15 cellular contexts compared by ENCODE assay signal in genomic region chr3:105436687-105437086, GRCh38.
DNase-seq lines count a peak whose midpoint lies in the region; ATAC-seq, FAIRE-seq and TF ChIP-seq lines count a peak whose summit lies in the region.
"Had no signal": no experiment of that assay in that cellular context is flagged by ENCODE, and none has a peak within 500 bp of the region (broad histone marks: within the 10 kb centered on the region; RNA-seq: fewer than 3 reads in every experiment).

No MANE protein-coding gene starts in this region.

- H3K9ac ChIP-seq in astrocyte (ENCODE audit: low read length) = no peak overlapping the region
- H3K9ac ChIP-seq in HepG2 (ENCODE audit: insufficient read depth, low read depth, low read length) = no peak overlapping the region

- TF ChIP-seq EP300 in HepG2 (IDR thresholded peaks at IDR 0.05; ENCODE audit: low read depth in 2 of 2, low read length in 2 of 2) (no peak), HepG2 (CRISPR knock-in tag; IDR thresholded peaks at IDR 0.05; ENCODE audit: borderline replicate concordance) (no peak)

- H3K4me3 Mint-ChIP-seq in MCF 10A (ENCODE audit: unreplicated experiment) (no peak overlapping the region), astrocyte (ENCODE audit: unreplicated experiment) (no peak overlapping the region)
- H3K4me3 Mint-ChIP-seq: CD8-positive, alpha-beta memory T cell had no signal

- POLR2A ChIA-PET in MCF 10A (lab: Yijun Ruan, JAX) = interaction anchor here (0.8 to 1.4 kb wide), 5 partner anchors 12 to 49 kb away, joined by 3 to 5 read pairs (median 3); no protein-coding TSS in a partner anchor
- POLR2A ChIA-PET in HepG2 (lab: Yijun Ruan, JAX) = no interaction called here

- TF ChIP-seq POLR2A in breast epithelium (IDR thresholded peaks at IDR 0.05) = no peak
- no peak for TF ChIP-seq POLR2A in HepG2 (IDR thresholded peaks at IDR 0.05; ENCODE audit: insufficient read depth in 1 of 2, low read depth in 2 of 2, low read length in 2 of 2)

- H3K4me1 ChIP-seq in breast epithelium (no peaks in the 10 kb centered on the region), astrocyte (ENCODE audit: insufficient read depth, low read length) (no peaks in the 10 kb centered on the region), HepG2 (ENCODE audit: insufficient read depth, low read length) (peaks cover 29% of the 10 kb centered on the region)
- H3K4me1 ChIP-seq: Caco-2 had no signal

- no TSS peak for BruUV-seq in MCF 10A (replicated peaks; lab: Mats Ljungman, UMichigan)
- BruUV-seq in HepG2 (replicated peaks; lab: Mats Ljungman, UMichigan) = no TSS peak

- in situ Hi-C loops in HepG2 (cut with HindIII; ENCODE audit: extremely low pct_ligation_motif_present, low pct_unique_long_range_greater_than_20kb) = no loop called here
- in situ Hi-C loops in GM13976 (cut with MboI; ENCODE audit: low sequenced_read_pairs, unreplicated experiment) = no loop called here

- H3K36me3 Mint-ChIP-seq in MCF 10A (ENCODE audit: insufficient read depth, unreplicated experiment) (peaks cover 16% of the 10 kb centered on the region), astrocyte (ENCODE audit: low read depth, unreplicated experiment) (peaks cover 4% of the 10 kb centered on the region)

- H3K9me3 Mint-ChIP-seq in MCF 10A (ENCODE audit: unreplicated experiment) (peaks cover 7% of the 10 kb centered on the region), astrocyte (ENCODE audit: unreplicated experiment) (peaks cover 3% of the 10 kb centered on the region)

- TF ChIP-seq RAD21 in HepG2 (CRISPR knock-in tag; IDR thresholded peaks at IDR 0.05) = no peak

- H3K4me2 ChIP-seq in astrocyte (ENCODE audit: low read length) (no peak overlapping the region), HepG2 (ENCODE audit: low read depth, low read length) (no peak overlapping the region)

- DNase-seq in MCF 10A (ENCODE audit: unreplicated experiment) (no peak), breast epithelium (ENCODE audit: low spot score in 2 of 2) (no peak), astrocyte (ENCODE audit: low read depth) (no peak), HepG2 (ENCODE audit: low spot score) (peak; percentile 0), NCI-H524 treated with DMSO at 0.1 percent for 48 hours (lab: John Stamatoyannopoulos, UW) (no peak), GM13976 (ENCODE audit: low spot score) (no peak), NCI-H1417 treated with DMSO at 0.1 percent for 48 hours (lab: John Stamatoyannopoulos, UW) (no peak)
- DNase-seq: Caco-2; CD8-positive, alpha-beta memory T cell; DND-41; GDM1 had no signal

- H3K27me3 Mint-ChIP-seq in MCF 10A (ENCODE audit: insufficient read depth, unreplicated experiment) (no peaks in the 10 kb centered on the region), astrocyte (ENCODE audit: low read depth, unreplicated experiment) (no peaks in the 10 kb centered on the region)
- H3K27me3 Mint-ChIP-seq: CD8-positive, alpha-beta memory T cell had no signal

- CTCF ChIA-PET in MCF 10A (lab: Yijun Ruan, JAX) = interaction anchor here (0.7 kb wide), 1 partner anchor 92 kb away, joined by 3 read pairs; no protein-coding TSS in a partner anchor
- CTCF ChIA-PET in HepG2 (lab: Yijun Ruan, JAX; ENCODE audit: low intra/inter-chr PET ratio, low total read pairs) = no interaction called here

- H3K4me1 Mint-ChIP-seq in MCF 10A (ENCODE audit: insufficient read depth, unreplicated experiment) (peaks cover 12% of the 10 kb centered on the region), astrocyte (ENCODE audit: low read depth, unreplicated experiment) (peaks cover 9% of the 10 kb centered on the region)
- H3K4me1 Mint-ChIP-seq: CD8-positive, alpha-beta memory T cell had no signal

- intact Hi-C loops in MCF 10A (cut with micrococcal nuclease) = no loop called here
- intact Hi-C loops in breast epithelium (cut with DNase I; ENCODE audit: low total_unique reads) = loop anchor here (10.0 kb wide), 1 partner anchor 1968 kb away; no protein-coding TSS in a partner anchor
- intact Hi-C loops in HepG2 (cut with micrococcal nuclease; ENCODE audit: unreplicated experiment) = loop anchor here (5.0 kb wide), 1 partner anchor 36 kb away; no protein-coding TSS in a partner anchor

- no peaks in the 10 kb centered on the region for H4K20me1 ChIP-seq in astrocyte (ENCODE audit: insufficient read depth, low read length)
- H4K20me1 ChIP-seq in HepG2 (ENCODE audit: insufficient read depth, low read length) = no peaks in the 10 kb centered on the region

- H3K27ac Mint-ChIP-seq in MCF 10A (ENCODE audit: low read depth, unreplicated experiment) (peak overlapping the region; percentile 36), astrocyte (ENCODE audit: unreplicated experiment) (no peak overlapping the region)
- H3K27ac Mint-ChIP-seq: CD8-positive, alpha-beta memory T cell had no signal

- no peaks in the 10 kb centered on the region for H3K9me3 ChIP-seq in breast epithelium
- H3K9me3 ChIP-seq in astrocyte (ENCODE audit: insufficient read depth, low read depth, low read length) = no peaks in the 10 kb centered on the region
- no peaks in the 10 kb centered on the region for H3K9me3 ChIP-seq in HepG2 (ENCODE audit: low read length)
- H3K9me3 ChIP-seq: Caco-2 had no signal

- H2AFZ ChIP-seq in astrocyte (ENCODE audit: low read depth, low read length) (no peak overlapping the region), HepG2 (ENCODE audit: low read length) (no peak overlapping the region)

- H3K27me3 ChIP-seq in breast epithelium (no peaks in the 10 kb centered on the region), astrocyte (ENCODE audit: insufficient read depth, low read length) (no peaks in the 10 kb centered on the region), HepG2 (ENCODE audit: control insufficient read depth in 1 of 2, insufficient read depth in 2 of 2, low read length in 2 of 2) (no peaks in the 10 kb centered on the region)

- H3K36me3 ChIP-seq in breast epithelium (no peaks in the 10 kb centered on the region), astrocyte (ENCODE audit: insufficient read depth, low read length) (no peaks in the 10 kb centered on the region), HepG2 (replicated peaks in 1 of 2; ENCODE audit: control insufficient read depth in 1 of 2, insufficient read depth in 2 of 2, low read length in 2 of 2) (no peaks in the 10 kb centered on the region)

- H3K4me3 ChIP-seq in breast epithelium = no peak overlapping the region
- H3K4me3 ChIP-seq in astrocyte (ENCODE audit: insufficient read depth, low read depth, low read length) = no peak overlapping the region
- H3K4me3 ChIP-seq in HepG2 (replicated peaks in 1 of 3; ENCODE audit: insufficient read depth in 1 of 3, low read depth in 2 of 3, low read length in 3 of 3) = no peak overlapping the region

- H3K79me2 ChIP-seq in astrocyte (ENCODE audit: insufficient read depth, low read length) = peaks cover 75% of the 10 kb centered on the region
- peaks cover 2% of the 10 kb centered on the region for H3K79me2 ChIP-seq in HepG2 (ENCODE audit: insufficient read depth, low read length)

- TF ChIP-seq CTCF in MCF 10A (IDR thresholded peaks at IDR 0.05; ENCODE audit: unreplicated experiment) (no peak), breast epithelium (IDR thresholded peaks at IDR 0.05) (no peak), astrocyte (IDR thresholded peaks at IDR 0.05; ENCODE audit: insufficient read depth, low read depth, low read length) (no peak), HepG2 (CRISPR knock-in tag; IDR thresholded peaks at IDR 0.05) (no peak), GM13976 (IDR thresholded peaks at IDR 0.05; ENCODE audit: borderline replicate concordance, control extremely low read depth, extremely low read depth, insufficient read depth, missing control alignments) (no peak)

- no peak overlapping the region for H3K27ac ChIP-seq in breast epithelium
- H3K27ac ChIP-seq in astrocyte (ENCODE audit: low read depth, low read length) = no peak overlapping the region
- H3K27ac ChIP-seq in HepG2 (ENCODE audit: extremely low read length, insufficient read depth, low read length) = no peak overlapping the region
- H3K27ac ChIP-seq: 22Rv1 had no signal

- ATAC-seq in HepG2 (no peak), HG03442 (IDR thresholded peaks at IDR 0.05; ENCODE audit: unreplicated experiment) (no peak)
- ATAC-seq: HCT116 had no signal

- FAIRE-seq in astrocyte (lab: Jason Lieb, UNC) (peak; percentile 5), HepG2 (lab: Jason Lieb, UNC) (no peak)
- FAIRE-seq: GM12892 had no signal

TF ChIP-seq in HepG2, 621 proteins besides CTCF, POLR2A, EP300 and RAD21 (continues in another document):
- TF ChIP-seq NAIF1 (CRISPR knock-in tag; IDR thresholded peaks at IDR 0.05; ENCODE audit: borderline replicate concordance) (no peak), ZMYM4 (CRISPR knock-in tag; IDR thresholded peaks at IDR 0.05) (peak; percentile 28; the same call in 1 of the 2 replicates), POGZ (CRISPR knock-in tag; IDR thresholded peaks at IDR 0.05) (0 out of 2 replicates have a peak, but pooled peaks have one; percentile 43), RARA (CRISPR knock-in tag; IDR thresholded peaks at IDR 0.05) (no peak), CEBPB (IDR thresholded peaks at IDR 0.05; ENCODE audit: borderline replicate concordance, low read depth, low read length) (peak; percentile 72; the same call in 1 of the 2 replicates), CBFB (CRISPR knock-in tag; IDR thresholded peaks at IDR 0.05) (no peak), ZBTB14 (CRISPR knock-in tag; IDR thresholded peaks at IDR 0.05) (no peak), ZNF350 (CRISPR knock-in tag; IDR thresholded peaks at IDR 0.05; ENCODE audit: borderline replicate concordance, low read depth) (no peak), ZSCAN12 (CRISPR knock-in tag; IDR thresholded peaks at IDR 0.05) (no peak), HNF1B (CRISPR knock-in tag; IDR thresholded peaks at IDR 0.05) (no peak)
